Comparison of ENCODE assay signal across 26 cellular contexts in the genomic region with DNA sequence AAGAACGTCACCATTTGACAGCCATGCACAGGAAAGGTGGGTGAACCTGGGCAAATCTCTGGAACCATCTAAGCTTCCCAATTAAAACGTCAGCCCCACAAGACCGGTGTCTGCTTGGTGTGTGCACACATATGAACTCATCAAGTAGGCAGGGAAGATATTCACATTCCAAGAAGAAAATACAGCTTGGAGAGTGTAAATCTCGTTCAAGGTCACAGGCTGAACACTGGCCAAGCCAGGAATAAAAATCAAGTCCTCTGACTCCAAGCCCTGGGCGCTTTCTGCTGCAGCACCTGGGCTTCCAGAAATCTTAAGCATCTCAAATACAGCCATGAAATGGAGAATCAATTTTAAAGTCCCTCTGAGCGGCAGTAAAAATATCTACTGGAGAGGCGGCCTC.
"Had no signal": no experiment of that assay in that cellular context is flagged by ENCODE, and none has a peak within 500 bp of the region (broad histone marks: within the 10 kb centered on the region; RNA-seq: fewer than 3 reads in every experiment).

No MANE protein-coding gene starts in this region.

- H3K4me1 Mint-ChIP-seq: activated B cell treated with CpG ODN at 0.5 μM for 24 hours; activated T-helper 17 cell treated with anti-CD3 and anti-CD28 coated beads, Interleukin-2, amount 50 U/mL, for 72 hours; naive B cell; stimulated activated effector memory CD8-positive, alpha-beta T cell treated with anti-CD3 and anti-CD28 coated beads, Interleukin-12 subunit alpha, Interleukin-12 subunit beta, amount 100 ng/mL, for 72 hours had no signal

- H3K9me3 ChIP-seq: sigmoid colon had no signal

- H3K4me3 ChIP-seq: heart right ventricle, sigmoid colon had no signal

- H3K36me3 ChIP-seq: heart right ventricle, sigmoid colon had no signal

- H3K27me3 ChIP-seq: sigmoid colon had no signal

- DNase-seq: activated B cell treated with CpG ODN at 0.5 μM for 24 hours; activated CD4-positive, alpha-beta T cell treated with anti-CD3 and anti-CD28 coated beads, Interleukin-2, amount 50 U/mL, for 1 hour; activated CD8-positive, alpha-beta T cell treated with anti-CD3 and anti-CD28 coated beads for 36 hours; activated gamma-delta T cell treated with Interleukin-2 at 50 U/mL for 16 hours; activated naive CD4-positive, alpha-beta T cell treated with anti-CD3 and anti-CD28 coated beads, Interleukin-2, amount 50 U/mL, for 16 hours; activated T-cell treated with anti-CD3 and anti-CD28 coated beads, Interleukin-2, amount 50 U/mL, for 4 hours; amygdala; caudate nucleus; cortex of kidney; effector memory CD8-positive, alpha-beta T cell; foreskin keratinocyte; heart right ventricle; mammary epithelial cell; naive B cell; occipital lobe; retina; small intestine; stimulated activated CD4-positive, alpha-beta T cell treated with anti-CD3 and anti-CD28 coated beads, Interleukin-4, amount 100 ng/mL, for 24 hours; T-helper 1 cell had no signal

- H3K9me3 Mint-ChIP-seq: effector memory CD8-positive, alpha-beta T cell; stimulated activated effector memory CD8-positive, alpha-beta T cell treated with anti-CD3 and anti-CD28 coated beads, Interleukin-12 subunit alpha, Interleukin-12 subunit beta, amount 100 ng/mL, for 72 hours; T-helper 2 cell treated with Interferon-gamma antibody and Interleukin-4, amounts not matched to agents 5 μg/mL and 100 μg/mL, for 36 hours had no signal

- ATAC-seq: activated CD8-positive, alpha-beta T cell treated with anti-CD3 and anti-CD28 coated beads for 36 hours; activated T-cell treated with anti-CD3 and anti-CD28 coated beads, Interleukin-2, amount 50 U/mL, for 4 hours; activated T-helper 17 cell treated with anti-CD3 and anti-CD28 coated beads, Interleukin-2, amount 50 U/mL, for 72 hours; effector memory CD8-positive, alpha-beta T cell; foreskin keratinocyte; stimulated activated effector memory CD8-positive, alpha-beta T cell treated with anti-CD3 and anti-CD28 coated beads, Interleukin-12 subunit alpha, Interleukin-12 subunit beta, amount 100 ng/mL, for 72 hours had no signal

- H3K27ac ChIP-seq: foreskin keratinocyte, heart right ventricle had no signal

- H3K4me3 Mint-ChIP-seq: activated B cell treated with CpG ODN at 0.5 μM for 24 hours; activated CD8-positive, alpha-beta T cell treated with anti-CD3 and anti-CD28 coated beads for 36 hours; activated T-cell treated with anti-CD3 and anti-CD28 coated beads, Interleukin-2, amount 50 U/mL, for 4 hours; activated T-helper 17 cell treated with anti-CD3 and anti-CD28 coated beads, Interleukin-2, amount 50 U/mL, for 72 hours; effector memory CD8-positive, alpha-beta T cell; naive B cell; neural crest cell; stimulated activated effector memory CD8-positive, alpha-beta T cell treated with anti-CD3 and anti-CD28 coated beads, Interleukin-12 subunit alpha, Interleukin-12 subunit beta, amount 100 ng/mL, for 72 hours; stimulated activated naive CD8-positive, alpha-beta T cell treated with anti-CD3 and anti-CD28 coated beads, Interleukin-15, Interleukin-2, amounts not matched to agents 100 ng/mL and 50 ng/mL, for 24 hours; T-helper 2 cell treated with Interferon-gamma antibody and Interleukin-4, amounts not matched to agents 5 μg/mL and 100 μg/mL, for 36 hours; type B pancreatic cell had no signal

- H3K27ac Mint-ChIP-seq: activated B cell treated with CpG ODN at 0.5 μM for 24 hours; activated CD8-positive, alpha-beta T cell treated with anti-CD3 and anti-CD28 coated beads for 36 hours; activated T-helper 17 cell treated with anti-CD3 and anti-CD28 coated beads, Interleukin-2, amount 50 U/mL, for 72 hours; effector memory CD8-positive, alpha-beta T cell; stimulated activated effector memory CD8-positive, alpha-beta T cell treated with anti-CD3 and anti-CD28 coated beads, Interleukin-12 subunit alpha, Interleukin-12 subunit beta, amount 100 ng/mL, for 72 hours; stimulated activated naive CD8-positive, alpha-beta T cell treated with anti-CD3 and anti-CD28 coated beads, Interleukin-15, Interleukin-2, amounts not matched to agents 100 ng/mL and 50 ng/mL, for 24 hours; T-helper 2 cell treated with Interferon-gamma antibody and Interleukin-4, amounts not matched to agents 5 μg/mL and 100 μg/mL, for 36 hours; type B pancreatic cell had no signal
